30 cellular contexts compared by ENCODE assay signal in the genomic region with DNA sequence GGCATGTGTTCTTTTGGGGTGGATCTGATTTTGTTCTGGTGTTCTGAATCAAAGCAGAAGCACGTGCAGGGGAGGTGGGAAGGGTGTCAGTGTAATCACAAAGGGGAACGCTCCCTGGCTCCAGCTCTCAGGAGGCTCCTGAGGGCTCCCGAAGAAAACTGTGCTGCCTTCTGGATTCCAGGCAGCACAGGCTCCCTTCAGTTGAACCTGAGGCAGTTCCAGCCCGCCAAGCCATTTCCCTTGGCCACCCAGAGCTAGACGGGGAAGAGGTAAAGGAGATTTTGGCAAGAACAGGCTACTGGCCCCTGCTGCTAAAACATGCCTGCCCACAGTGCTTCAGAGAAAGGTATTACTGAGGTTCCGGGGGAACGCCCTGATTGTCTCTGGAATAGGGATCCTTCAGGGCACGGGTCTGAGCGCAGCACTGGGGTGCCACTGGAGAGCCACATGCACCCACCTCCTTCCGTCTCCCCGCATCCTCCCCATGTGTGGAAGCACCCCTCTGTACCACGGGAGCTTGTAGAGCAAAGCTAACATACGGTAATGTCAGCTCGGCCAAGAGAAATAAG.
A peak's percentile ranks its signal among the peaks of the same experiment; 100 is the strongest.
DNase-seq lines count a peak whose midpoint lies in the region; ATAC-seq, FAIRE-seq and TF ChIP-seq lines count a peak whose summit lies in the region.
"Had no signal": no experiment of that assay in that cellular context is flagged by ENCODE, and none has a peak within 500 bp of the region (broad histone marks: within the 10 kb centered on the region; RNA-seq: fewer than 3 reads in every experiment).

No MANE protein-coding gene starts in this region.

- H2AK5ac ChIP-seq in H1 (ENCODE audit: low read depth, low read length) (no peak overlapping the region), neuronal stem cell (ENCODE audit: low read depth, low read length) (no peak overlapping the region)

- CTCF ChIA-PET in H1 (lab: Charles Lee; ENCODE audit: partially characterized antibody) = interaction anchor here (3.1 to 4.0 kb wide), 2 partner anchors 12 to 14 kb away, joined by 10 to 27 read pairs; no protein-coding TSS in a partner anchor
- CTCF ChIA-PET in PC-9 (lab: Charles Lee) = no interaction called here

- H3K23ac ChIP-seq in H1 (ENCODE audit: insufficient read length) = no peak overlapping the region
- peak overlapping the region; percentile 44 for H3K23ac ChIP-seq in neuronal stem cell (ENCODE audit: low read depth, low read length, poor library complexity)

- POLR2A ChIA-PET in H1 (lab: Charles Lee; ENCODE audit: partially characterized antibody) = no interaction called here
- POLR2A ChIA-PET in PC-9 (lab: Charles Lee; ENCODE audit: unreplicated experiment) = interaction anchor here (0.7 kb wide), 1 partner anchor 1280 kb away, joined by 36 read pairs; no protein-coding TSS in a partner anchor

- H3K27me3 ChIP-seq in HUES48 (ENCODE audit: control insufficient read depth, insufficient read depth, low read length) = peaks cover 4% of the 10 kb centered on the region; the same call in 1 of the 2 replicates
- H3K27me3 ChIP-seq in H1 (replicated peaks in 1 of 4; ENCODE audit: control insufficient read depth in 3 of 4, extremely low read depth in 1 of 4, insufficient read depth in 3 of 4, low read length in 3 of 4) = no peaks in the 10 kb centered on the region
- H3K27me3 ChIP-seq in neuronal stem cell (ENCODE audit: control insufficient read depth in 3 of 3, insufficient read depth in 3 of 3, low read depth in 1 of 3, low read length in 3 of 3) = peaks cover 0 to 39% (median 2%) of the 10 kb centered on the region in 3 experiments
- H3K27me3 ChIP-seq in tibial artery = no peaks in the 10 kb centered on the region
- H3K27me3 ChIP-seq in ovary = no peaks in the 10 kb centered on the region
- H3K27me3 ChIP-seq in PC-9 (ENCODE audit: insufficient read depth, low read depth) = no peaks in the 10 kb centered on the region; the same call in 1 of the 2 replicates
- H3K27me3 ChIP-seq: MG63, tibial nerve had no signal

- H3K4ac ChIP-seq in H1 (replicated peaks; ENCODE audit: insufficient read length, low read depth, low read length) (no peak overlapping the region), neuronal stem cell (ENCODE audit: low read length) (no peak overlapping the region)

- DNase-seq in H1 (ENCODE audit: low read depth in 1 of 2, low spot score in 2 of 2) (no peak), neuronal stem cell (ENCODE audit: low spot score) (no peak), tibial artery (no peak), ovary (no peak), PC-9 (no peak)
- DNase-seq: activated CD4-positive, alpha-beta T cell treated with anti-CD3 and anti-CD28 coated beads, Interleukin-2, amount 10 ng/mL, durations not matched to agents 24 days and 14 days; activated CD8-positive, alpha-beta memory T cell treated with anti-CD3 and anti-CD28 coated beads for 24 hours; activated gamma-delta T cell; activated naive CD8-positive, alpha-beta T cell treated with anti-CD3 and anti-CD28 coated beads for 36 hours; activated T-cell treated with anti-CD3 and anti-CD28 coated beads, Interleukin-2, amount 50 U/mL, for 1 hour; C1 segment of cervical spinal cord; central memory CD4-positive, alpha-beta T cell; COR-L47; effector memory CD8-positive, alpha-beta T cell; erythroblast; GDM1; glutamatergic neuron; KG1; kidney glomerular epithelial cell; MG63; NCI-H1105; NCI-H187 treated with DMSO at 0.1 percent for 48 hours; NCI-H2171; RPMI8226; stimulated activated CD4-positive, alpha-beta T cell treated with anti-CD3 and anti-CD28 coated beads, Interleukin-4, amount 100 ng/mL, for 1 hour; T1000; WERI-Rb-1 had no signal

- H4K8ac ChIP-seq in H1 (ENCODE audit: extremely low read depth, insufficient read depth, low read length) (peak overlapping the region; percentile 36), neuronal stem cell (ENCODE audit: low read depth, low read length) (no peak overlapping the region)

- 82% methylated on average over 14 of the region's 14 CpGs; no CpG with 5 or more reads in 1 of the 2 experiments for WGBS in H1 (ENCODE audit: extremely low coverage in 1 of 2, insufficient coverage in 1 of 2, insufficient read length in 1 of 2, insufficient replicate concordance in 2 of 2, low coverage in 1 of 2, low lambda C conversion rate in 2 of 2, missing lambda C conversion rate in 1 of 2), 2 experiments
- WGBS in neuronal stem cell (ENCODE audit: extremely low coverage in 2 of 2, insufficient read length in 2 of 2, insufficient replicate concordance in 1 of 2), 2 donors = no CpG with 5 or more reads among the region's 14 CpGs
- 75 to 88% (median 80%) methylated on average over 14 of the region's 14 CpGs for WGBS in ovary, 3 donors

- H3K4me2 ChIP-seq in H1 (ENCODE audit: insufficient read depth in 1 of 2, low read depth in 2 of 2, low read length in 2 of 2) (peak overlapping the region in 1 of 2 experiments; percentile 27; a peak in 1 of 4 replicates), neuronal stem cell (ENCODE audit: insufficient read depth, low read length, poor library complexity, severe bottlenecking) (no peak overlapping the region), PC-9 (no peak overlapping the region)

- no TSS peak for BruUV-seq in PC-9 (replicated peaks; lab: Mats Ljungman, UMichigan)

- H3K9me2 ChIP-seq in PC-9 (ENCODE audit: insufficient read depth) = no peaks in the 10 kb centered on the region

- no peak overlapping the region for H3K18ac ChIP-seq in H1 (ENCODE audit: extremely low read depth, low read length)
- H3K18ac ChIP-seq in neuronal stem cell (ENCODE audit: low read length) = no peak overlapping the region

- H3K79me1 ChIP-seq in H1 (ENCODE audit: low read depth, low read length) (no peaks in the 10 kb centered on the region), neuronal stem cell (ENCODE audit: low read depth, low read length) (no peaks in the 10 kb centered on the region)

- H3K4me3 ChIP-seq in HUES48 (ENCODE audit: low read depth, low read length) (peak overlapping the region; percentile 13; the same call in 1 of the 2 replicates), H1 (ENCODE audit: extremely low read depth in 1 of 4, insufficient read depth in 2 of 4, low read depth in 3 of 4, low read length in 4 of 4) (peak overlapping the region in 1 of 4 experiments; percentile 6; a peak in 2 of 8 replicates), neuronal stem cell (ENCODE audit: low read length in 2 of 2) (no peak overlapping the region), tibial artery (peak overlapping the region; percentile 7 to 43), ovary (no peak overlapping the region), PC-9 (no peak overlapping the region)
- H3K4me3 ChIP-seq: MG63, tibial nerve had no signal

- H4K5ac ChIP-seq in H1 (ENCODE audit: insufficient read length, low read depth, low read length) = no peak overlapping the region

- 0 out of 2 replicates have a peak overlapping the region, but pooled peaks have one; percentile 35 for H2AFZ ChIP-seq in H1 (ENCODE audit: low read length)
- H2AFZ ChIP-seq in neuronal stem cell (ENCODE audit: low read length) = no peak overlapping the region
- no peak overlapping the region for H2AFZ ChIP-seq in PC-9

- no peak for FAIRE-seq in H1 (lab: Jason Lieb, UNC)

- H4K91ac ChIP-seq in H1 (replicated peaks; ENCODE audit: insufficient read length, low read length) (no peak overlapping the region), neuronal stem cell (ENCODE audit: low read depth, low read length, poor library complexity) (no peak overlapping the region)

- H3K23me2 ChIP-seq in H1 (ENCODE audit: low read depth, low read length) = no peaks in the 10 kb centered on the region

- no peak overlapping the region for H3K27ac ChIP-seq in HUES48 (ENCODE audit: low read depth, low read length)
- no peak overlapping the region for H3K27ac ChIP-seq in H1 (ENCODE audit: low read depth, low read length)
- no peak overlapping the region for H3K27ac ChIP-seq in neuronal stem cell (replicated peaks; ENCODE audit: low read length)
- H3K27ac ChIP-seq in tibial artery = peak overlapping the region in 1 of 2 donors; percentile 55
- H3K27ac ChIP-seq in ovary = no peak overlapping the region
- no peak overlapping the region for H3K27ac ChIP-seq in PC-9
- H3K27ac ChIP-seq: tibial nerve, WERI-Rb-1 had no signal

- H3F3A ChIP-seq in PC-9 (ENCODE audit: insufficient read depth, low read depth) = no peaks in the 10 kb centered on the region

- no peak for ATAC-seq in GM19395 (IDR thresholded peaks at IDR 0.05; ENCODE audit: unreplicated experiment)
- ATAC-seq: effector memory CD8-positive, alpha-beta T cell had no signal

- no peak overlapping the region for H2BK20ac ChIP-seq in H1 (ENCODE audit: low read length)

- TF ChIP-seq CTCF in H1 (IDR thresholded peaks at IDR 0.05; ENCODE audit: control extremely low read depth in 1 of 3, insufficient read depth in 1 of 3, low read depth in 1 of 3, low read length in 3 of 3) (no peak), tibial artery (IDR thresholded peaks at IDR 0.05) (no peak), ovary (IDR thresholded peaks at IDR 0.05) (no peak), PC-9 (conservative IDR thresholded peaks at IDR 0.05) (no peak)

- 0 out of 2 replicates have a peak overlapping the region, but pooled peaks have one; percentile 22 for H2BK15ac ChIP-seq in H1 (ENCODE audit: low read length)
- H2BK15ac ChIP-seq in neuronal stem cell (ENCODE audit: low read length) = no peak overlapping the region

- H3K9me3 ChIP-seq in HUES48 (ENCODE audit: control insufficient read depth, insufficient read depth, low read length) = no peaks in the 10 kb centered on the region
- H3K9me3 ChIP-seq in H1 (ENCODE audit: insufficient read depth in 2 of 2, low read depth in 1 of 2, low read length in 1 of 2) = no peaks in the 10 kb centered on the region
- peaks cover 0 to 3% of the 10 kb centered on the region in 2 donors for H3K9me3 ChIP-seq in neuronal stem cell (replicated peaks in 1 of 2; ENCODE audit: control insufficient read depth in 2 of 2, insufficient read depth in 1 of 2, low read depth in 1 of 2, low read length in 2 of 2)
- H3K9me3 ChIP-seq in tibial artery = no peaks in the 10 kb centered on the region
- H3K9me3 ChIP-seq in ovary = no peaks in the 10 kb centered on the region
- no peaks in the 10 kb centered on the region for H3K9me3 ChIP-seq in PC-9 (ENCODE audit: insufficient read depth, low read depth)
- H3K9me3 ChIP-seq: tibial nerve had no signal

- H3K9ac ChIP-seq in HUES48 (ENCODE audit: low read depth, low read length) = no peak overlapping the region
- H3K9ac ChIP-seq in H1 (replicated peaks in 1 of 4; ENCODE audit: extremely low read depth in 1 of 4, low read depth in 3 of 4, low read length in 3 of 4) = no peak overlapping the region
- no peak overlapping the region for H3K9ac ChIP-seq in neuronal stem cell (ENCODE audit: low read depth, low read length, poor library complexity)

- TF ChIP-seq RAD21 in H1 (IDR thresholded peaks at IDR 0.05 in 1 of 2, conservative IDR thresholded peaks at IDR 0.05 in 1 of 2; ENCODE audit: low read depth in 2 of 2, low read length in 2 of 2) = no peak

- H3K36me3 ChIP-seq in HUES48 (ENCODE audit: control insufficient read depth, insufficient read depth, low read length) = no peaks in the 10 kb centered on the region
- H3K36me3 ChIP-seq in H1 (ENCODE audit: control insufficient read depth in 2 of 4, insufficient read depth in 4 of 4, low read length in 3 of 4) = no peaks in the 10 kb centered on the region
- H3K36me3 ChIP-seq in neuronal stem cell (replicated peaks in 1 of 2; ENCODE audit: control insufficient read depth in 2 of 2, insufficient read depth in 2 of 2, low read length in 2 of 2) = no peaks in the 10 kb centered on the region
- no peaks in the 10 kb centered on the region for H3K36me3 ChIP-seq in tibial artery
- no peaks in the 10 kb centered on the region for H3K36me3 ChIP-seq in ovary
- H3K36me3 ChIP-seq in PC-9 (ENCODE audit: low read depth) = no peaks in the 10 kb centered on the region
- H3K36me3 ChIP-seq: MG63, tibial nerve, WERI-Rb-1 had no signal

- H2BK120ac ChIP-seq in H1 (replicated peaks; ENCODE audit: low read depth, low read length) (no peak overlapping the region), neuronal stem cell (ENCODE audit: low read depth, low read length) (no peak overlapping the region)

- TF ChIP-seq POLR2A in H1 (IDR thresholded peaks at IDR 0.05; ENCODE audit: control extremely low read depth in 1 of 2, low read depth in 2 of 2, low read length in 2 of 2) (no peak), ovary (IDR thresholded peaks at IDR 0.05) (no peak)

- no peaks in the 10 kb centered on the region for H3K79me2 ChIP-seq in H1 (ENCODE audit: control insufficient read depth in 1 of 2, insufficient read depth in 2 of 2, low read length in 2 of 2)
- H3K79me2 ChIP-seq in PC-9 (ENCODE audit: low read depth) = no peaks in the 10 kb centered on the region

- peaks cover 5% of the 10 kb centered on the region for H3K4me1 ChIP-seq in HUES48 (ENCODE audit: control insufficient read depth, insufficient read depth, low read length)
- H3K4me1 ChIP-seq in H1 (replicated peaks in 1 of 4; ENCODE audit: control insufficient read depth in 3 of 4, insufficient read depth in 4 of 4, low read length in 3 of 4) = peaks cover 0 to 3% (median 0%) of the 10 kb centered on the region in 4 experiments; a peak in 1 of 7 replicates
- H3K4me1 ChIP-seq in neuronal stem cell (ENCODE audit: control insufficient read depth in 2 of 2, insufficient read depth in 1 of 2, low read depth in 1 of 2, low read length in 2 of 2) = no peaks in the 10 kb centered on the region
- H3K4me1 ChIP-seq in tibial artery = peaks cover 0 to 9% (median 3%) of the 10 kb centered on the region in 4 donors
- no peaks in the 10 kb centered on the region for H3K4me1 ChIP-seq in ovary (ENCODE audit: insufficient read depth)
- H3K4me1 ChIP-seq in PC-9 (replicated peaks; ENCODE audit: insufficient read depth) = no peaks in the 10 kb centered on the region
- H3K4me1 ChIP-seq: tibial nerve had no signal

- no peaks in the 10 kb centered on the region for H4K20me1 ChIP-seq in H1 (replicated peaks in 1 of 2; ENCODE audit: control insufficient read depth in 1 of 2, insufficient read depth in 2 of 2, low read length in 2 of 2)
- no peaks in the 10 kb centered on the region for H4K20me1 ChIP-seq in PC-9 (ENCODE audit: insufficient read depth)

- no peak overlapping the region for H3K14ac ChIP-seq in H1 (ENCODE audit: insufficient read length)
- no peak overlapping the region for H3K14ac ChIP-seq in neuronal stem cell (ENCODE audit: low read length)

- peak overlapping the region; percentile 51; the same call in 1 of the 2 replicates for H2BK12ac ChIP-seq in H1 (ENCODE audit: low read depth, low read length)
- H2BK12ac ChIP-seq in neuronal stem cell (ENCODE audit: low read length) = no peak overlapping the region

- no peak overlapping the region for H3K56ac ChIP-seq in H1 (replicated peaks; ENCODE audit: insufficient read length, low read depth, low read length)

- intact Hi-C loops in tibial artery (cut with DNase I; ENCODE audit: low total_unique reads) = no loop called here
- intact Hi-C loops in ovary (cut with DNase I) = no loop called here
- intact Hi-C loops in PC-9 (cut with micrococcal nuclease; ENCODE audit: unreplicated experiment) = no loop called here

- H2BK5ac ChIP-seq in H1 (ENCODE audit: low read depth, low read length) = no peak overlapping the region
- no peak overlapping the region for H2BK5ac ChIP-seq in neuronal stem cell (ENCODE audit: low read length)

- TF ChIP-seq EP300 in H1 (IDR thresholded peaks at IDR 0.05; ENCODE audit: borderline replicate concordance in 1 of 2, low read depth in 2 of 2, low read length in 2 of 2) (no peak), ovary (IDR thresholded peaks at IDR 0.05) (no peak)

Comparison
In these comparisons a context has a peak if more than half of its experiments do, and no peak if none do; other contexts are left out.
1. H3K4me3 ChIP-seq: peak in HUES48 (single experiment) and tibial artery (2 of 2); none in neuronal stem cell (0 of 2), ovary (single experiment) and PC-9 (single experiment).